11 cellular contexts compared by ENCODE assay signal in genomic region chrX:40132751-40133150, GRCh38. TPM values are rescaled to one million over a fixed set of nuclear protein-coding genes. Genes with fewer than 3 reads are reported as not detected.
DNase-seq lines count a peak whose midpoint lies in the region; ATAC-seq, FAIRE-seq and TF ChIP-seq lines count a peak whose summit lies in the region.
"Had no signal": no experiment of that assay in that cellular context is flagged by ENCODE, and none has a peak within 500 bp of the region (broad histone marks: within the 10 kb centered on the region; RNA-seq: fewer than 3 reads in every experiment).

No MANE protein-coding gene starts in this region.

- H3K9ac ChIP-seq in astrocyte (ENCODE audit: low read length), result peak overlapping the region; percentile 54

- H2AFZ ChIP-seq in astrocyte (ENCODE audit: low read depth, low read length), result no peak overlapping the region

- TF ChIP-seq CTCF in astrocyte (IDR thresholded peaks at IDR 0.05; ENCODE audit: insufficient read depth, low read depth, low read length) (no peak), left ventricle myocardium inferior (IDR thresholded peaks at IDR 0.05; ENCODE audit: borderline replicate concordance) (no peak)

- H3K9me3 Mint-ChIP-seq in astrocyte (ENCODE audit: unreplicated experiment), result no peaks in the 10 kb centered on the region
- no peaks in the 10 kb centered on the region for H3K9me3 Mint-ChIP-seq in activated CD4-positive, alpha-beta memory T cell treated with anti-CD3 and anti-CD28 coated beads, Interleukin-2, amount 10 ng/mL, durations not matched to agents 7 days and 5 days

- POLR2A ChIA-PET in activated CD4-positive, alpha-beta memory T cell treated with anti-CD3 and anti-CD28 coated beads, Interleukin-2, amount 10 ng/mL, durations not matched to agents 7 days and 5 days (lab: Charles Lee), result no interaction called here

- H3K27ac Mint-ChIP-seq in astrocyte (ENCODE audit: unreplicated experiment), result no peak overlapping the region
- H3K27ac Mint-ChIP-seq in activated CD4-positive, alpha-beta memory T cell treated with anti-CD3 and anti-CD28 coated beads, Interleukin-2, amount 10 ng/mL, durations not matched to agents 7 days and 5 days, result no peak overlapping the region

- H3K27me3 Mint-ChIP-seq in astrocyte (ENCODE audit: low read depth, unreplicated experiment), result peaks cover 18% of the 10 kb centered on the region
- H3K27me3 Mint-ChIP-seq in activated CD4-positive, alpha-beta memory T cell treated with anti-CD3 and anti-CD28 coated beads, Interleukin-2, amount 10 ng/mL, durations not matched to agents 7 days and 5 days, result no peaks in the 10 kb centered on the region

- intact Hi-C loops in left ventricle myocardium inferior (cut with micrococcal nuclease), result no loop called here

- H3K27me3 ChIP-seq in astrocyte (ENCODE audit: insufficient read depth, low read length), result no peaks in the 10 kb centered on the region
- H3K27me3 ChIP-seq in left ventricle myocardium inferior (ENCODE audit: low read depth), result no peaks in the 10 kb centered on the region
- no peaks in the 10 kb centered on the region for H3K27me3 ChIP-seq in small intestine (ENCODE audit: control insufficient read depth in 2 of 2, insufficient read depth in 2 of 2, low read length in 2 of 2)

- H3K4me2 ChIP-seq in astrocyte (ENCODE audit: low read length), result peak overlapping the region; percentile 62

- peaks cover 3% of the 10 kb centered on the region for H3K4me1 Mint-ChIP-seq in astrocyte (ENCODE audit: low read depth, unreplicated experiment)
- H3K4me1 Mint-ChIP-seq in activated CD4-positive, alpha-beta memory T cell treated with anti-CD3 and anti-CD28 coated beads, Interleukin-2, amount 10 ng/mL, durations not matched to agents 7 days and 5 days, result no peaks in the 10 kb centered on the region

- CTCF ChIA-PET in activated CD4-positive, alpha-beta memory T cell treated with anti-CD3 and anti-CD28 coated beads, Interleukin-2, amount 10 ng/mL, durations not matched to agents 7 days and 5 days (lab: Charles Lee), result no interaction called here

- H3K4me3 Mint-ChIP-seq in astrocyte (ENCODE audit: unreplicated experiment), result no peak overlapping the region
- H3K4me3 Mint-ChIP-seq in activated CD4-positive, alpha-beta memory T cell treated with anti-CD3 and anti-CD28 coated beads, Interleukin-2, amount 10 ng/mL, durations not matched to agents 7 days and 5 days, result no peak overlapping the region
- H3K4me3 Mint-ChIP-seq: brain had no signal

- 13 to 50% (median 48%) methylated on average over 7 of the region's 7 CpGs for WGBS in small intestine, 3 donors

- peak overlapping the region; percentile 75 for H3K27ac ChIP-seq in astrocyte (ENCODE audit: low read depth, low read length)
- peak overlapping the region; percentile 77 for H3K27ac ChIP-seq in left ventricle myocardium inferior (replicated peaks)
- H3K27ac ChIP-seq in small intestine (ENCODE audit: low read depth in 1 of 2, low read length in 1 of 2), result no peak overlapping the region
- H3K27ac ChIP-seq: HL-60, VCaP had no signal

- H4K20me1 ChIP-seq in astrocyte (ENCODE audit: insufficient read depth, low read length), result no peaks in the 10 kb centered on the region

- H3K36me3 Mint-ChIP-seq in astrocyte (ENCODE audit: low read depth, unreplicated experiment), result no peaks in the 10 kb centered on the region
- no peaks in the 10 kb centered on the region for H3K36me3 Mint-ChIP-seq in activated CD4-positive, alpha-beta memory T cell treated with anti-CD3 and anti-CD28 coated beads, Interleukin-2, amount 10 ng/mL, durations not matched to agents 7 days and 5 days (ENCODE audit: low read depth)

- ATAC-seq in GM18873 (IDR thresholded peaks at IDR 0.05; ENCODE audit: low FRiP score, unreplicated experiment), result no peak

- H3K4me3 ChIP-seq in astrocyte (ENCODE audit: insufficient read depth, low read depth, low read length) (no peak overlapping the region), left ventricle myocardium inferior (no peak overlapping the region), small intestine (ENCODE audit: low read depth in 1 of 2, low read length in 2 of 2) (no peak overlapping the region)

- H3K9me3 ChIP-seq in astrocyte (ENCODE audit: insufficient read depth, low read depth, low read length) (no peaks in the 10 kb centered on the region), left ventricle myocardium inferior (replicated peaks) (no peaks in the 10 kb centered on the region), small intestine (ENCODE audit: control insufficient read depth, low read depth) (no peaks in the 10 kb centered on the region)

- peak; percentile 77 for FAIRE-seq in astrocyte (lab: Jason Lieb, UNC)
- FAIRE-seq in small intestine (lab: Jason Lieb, UNC), result no peak

- DNase-seq in GM03348 (ENCODE audit: low spot score), result peak; percentile 77
- peak; percentile 83 for DNase-seq in astrocyte (ENCODE audit: low read depth)
- peak; percentile 59 for DNase-seq in left ventricle myocardium inferior
- peak; percentile 80 for DNase-seq in small intestine
- no peak for DNase-seq in DMS114 treated with DMSO at 0.1 percent for 48 hours (lab: John Stamatoyannopoulos, UW; ENCODE audit: unreplicated experiment)
- no peak for DNase-seq in activated CD4-positive, alpha-beta memory T cell treated with anti-CD3 and anti-CD28 coated beads, Interleukin-2, amount 10 ng/mL, durations not matched to agents 7 days and 5 days
- no peak for DNase-seq in NCI-H2227 (lab: John Stamatoyannopoulos, UW; ENCODE audit: unreplicated experiment)

- no peaks in the 10 kb centered on the region for H3K36me3 ChIP-seq in astrocyte (ENCODE audit: insufficient read depth, low read length)
- H3K36me3 ChIP-seq in left ventricle myocardium inferior, result no peaks in the 10 kb centered on the region
- no peaks in the 10 kb centered on the region for H3K36me3 ChIP-seq in small intestine (ENCODE audit: control insufficient read depth in 2 of 2, insufficient read depth in 2 of 2, low read length in 2 of 2)

- H3K4me1 ChIP-seq in astrocyte (ENCODE audit: insufficient read depth, low read length) (peaks cover 23% of the 10 kb centered on the region), left ventricle myocardium inferior (peaks cover 14% of the 10 kb centered on the region), small intestine (ENCODE audit: control insufficient read depth in 2 of 2, insufficient read depth in 1 of 2, low read depth in 1 of 2, low read length in 1 of 2) (no peaks in the 10 kb centered on the region)

- H3K79me2 ChIP-seq in astrocyte (ENCODE audit: insufficient read depth, low read length), result no peaks in the 10 kb centered on the region

RNA-seq across cellular contexts. Expression of gene BCOR, which starts 35.0 kb away (rescaled TPM):
- total RNA-seq in astrocyte (9.0 TPM in 2 replicates), left ventricle myocardium inferior (15.1 TPM)
- 10 to 100 TPM in 1 of 3 donors, 1 to 10 TPM in 2; 5.1 to 10.4 (median 6.5) TPM for polyA plus RNA-seq in small intestine
- 10 to 100 TPM; 46.6 to 46.8 TPM for total RNA-seq in activated CD4-positive, alpha-beta memory T cell treated with anti-CD3 and anti-CD28 coated beads, Interleukin-2, amount 10 ng/mL, durations not matched to agents 7 days and 5 days

Comparison
In these comparisons a context has a peak if more than half of its experiments do, and no peak if none do; other contexts are left out.
1. DNase-seq: peak in GM03348 (single experiment), astrocyte (single experiment), left ventricle myocardium inferior (single experiment) and small intestine (single experiment); none in DMS114 treated with DMSO at 0.1 percent for 48 hours (single experiment), activated CD4-positive, alpha-beta memory T cell treated with anti-CD3 and anti-CD28 coated beads, Interleukin-2, amount 10 ng/mL, durations not matched to agents 7 days and 5 days (single experiment) and NCI-H2227 (single experiment).
2. H3K27ac ChIP-seq: peak in astrocyte (single experiment) and left ventricle myocardium inferior (single experiment); none in small intestine (0 of 2).